8 cellular contexts compared by ENCODE assay signal in the genomic region with DNA sequence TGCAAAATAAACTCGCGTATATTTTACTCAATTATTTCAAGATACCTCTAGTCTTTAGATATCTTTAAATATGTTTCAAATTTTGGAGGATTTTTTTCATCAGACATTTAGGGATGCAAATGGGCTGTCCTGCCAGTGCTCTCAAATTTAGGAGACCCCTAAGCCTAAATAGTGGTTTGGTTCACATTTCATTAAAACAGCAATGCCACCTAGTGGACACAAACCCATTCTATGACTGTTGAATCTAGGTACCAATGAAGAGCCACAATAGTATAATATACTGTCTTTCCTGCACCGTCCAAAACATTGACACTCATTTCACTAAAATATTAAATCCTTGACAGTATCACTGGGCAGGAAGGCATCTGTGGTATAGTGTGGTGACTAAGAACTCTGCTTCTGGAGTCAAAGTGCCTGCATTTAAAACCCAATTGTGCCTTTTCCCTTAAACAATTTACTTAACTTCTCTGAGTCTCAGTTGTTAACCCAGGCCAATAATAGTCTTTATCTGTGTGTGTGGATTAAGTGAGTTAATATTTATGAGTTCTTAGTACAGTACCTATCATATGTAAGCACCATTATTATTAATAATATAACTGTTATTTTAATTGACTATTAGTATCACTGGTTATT.
DNase-seq lines count a peak whose midpoint lies in the region; ATAC-seq lines count a peak whose summit lies in the region.

No MANE protein-coding gene starts in this region.

- H3K4me1 ChIP-seq in mesendoderm (ENCODE audit: control insufficient read depth, low read depth, low read length) = no peaks in the 10 kb centered on the region

- no peak overlapping the region for H3K4me2 ChIP-seq in mesendoderm (ENCODE audit: low read length)

- H3K18ac ChIP-seq in mesendoderm (ENCODE audit: low read length) = no peak overlapping the region

- no peak overlapping the region for H4K8ac ChIP-seq in mesendoderm (ENCODE audit: low read depth, low read length)

- H3K56ac ChIP-seq in mesendoderm (ENCODE audit: low read length) = no peak overlapping the region

- no peak overlapping the region for H2AK5ac ChIP-seq in mesendoderm (ENCODE audit: low read length)

- H3K23ac ChIP-seq in mesendoderm (ENCODE audit: low read length) = no peak overlapping the region

- H3K4me3 ChIP-seq in mesendoderm (ENCODE audit: low read length) = no peak overlapping the region

- WGBS in mesendoderm (ENCODE audit: extremely low coverage, insufficient coverage, low lambda C conversion rate) = 100% methylated on average over 2 of the region's 3 CpGs

- peak; percentile 68 for DNase-seq in NCI-H82 (lab: John Stamatoyannopoulos, UW)
- DNase-seq in NCI-H82 treated with DMSO at 0.1 percent for 48 hours (lab: John Stamatoyannopoulos, UW; ENCODE audit: unreplicated experiment) = no peak
- peak; percentile 14 for DNase-seq in amniotic epithelial cell (ENCODE audit: low read depth)
- DNase-seq in mesendoderm = peak; percentile 36
- DNase-seq in HuH-7.5 (ENCODE audit: low spot score) = no peak
- no peak for DNase-seq in GDM1 (lab: John Stamatoyannopoulos, UW)
- no peak for DNase-seq in stimulated activated naive CD4-positive, alpha-beta T cell treated with Interleukin-2 at 50 U/mL for 16 hours (lab: John Stamatoyannopoulos, UW)

- H3K79me1 ChIP-seq in mesendoderm (ENCODE audit: low read length) = no peaks in the 10 kb centered on the region

- H2BK120ac ChIP-seq in mesendoderm (ENCODE audit: low read depth, low read length) = no peak overlapping the region

- H3K79me2 ChIP-seq in mesendoderm (ENCODE audit: control insufficient read depth, insufficient read depth, low read length) = no peaks in the 10 kb centered on the region

- H3K27ac ChIP-seq in mesendoderm (ENCODE audit: low read depth, low read length) = no peak overlapping the region

- H3K36me3 ChIP-seq in mesendoderm (ENCODE audit: control insufficient read depth, insufficient read depth, low read length) = no peaks in the 10 kb centered on the region

- H2BK5ac ChIP-seq in mesendoderm (ENCODE audit: low read length) = no peak overlapping the region

- H3K9ac ChIP-seq in mesendoderm (ENCODE audit: low read length) = no peak overlapping the region

- no peak overlapping the region for H4K5ac ChIP-seq in mesendoderm (ENCODE audit: low read length)

- no peak overlapping the region for H3K4ac ChIP-seq in mesendoderm (ENCODE audit: low read depth, low read length)

- ATAC-seq in HG03520 (IDR thresholded peaks at IDR 0.05; ENCODE audit: unreplicated experiment) = peak; percentile 62

- H2BK15ac ChIP-seq in mesendoderm (replicated peaks; ENCODE audit: low read depth) = no peak overlapping the region

- H3K27me3 ChIP-seq in mesendoderm (ENCODE audit: insufficient read depth, low read length, poor library complexity) = no peaks in the 10 kb centered on the region

Comparison
In these comparisons a context has a peak if more than half of its experiments do, and no peak if none do; other contexts are left out.
1. DNase-seq: peak in NCI-H82 (single experiment), amniotic epithelial cell (single experiment) and mesendoderm (single experiment); none in NCI-H82 treated with DMSO at 0.1 percent for 48 hours (single experiment), HuH-7.5 (single experiment), GDM1 (single experiment) and stimulated activated naive CD4-positive, alpha-beta T cell treated with Interleukin-2 at 50 U/mL for 16 hours (single experiment).